In genomic region chr5:154265197-154265578, GRCh38 we compare ENCODE assay signal across 22 cellular contexts.
"Had no signal": no experiment of that assay in that cellular context is flagged by ENCODE, and none has a peak within 500 bp of the region (broad histone marks: within the 10 kb centered on the region; RNA-seq: fewer than 3 reads in every experiment).

No MANE protein-coding gene starts in this region.

- H3K27ac Mint-ChIP-seq: stimulated activated naive CD8-positive, alpha-beta T cell treated with anti-CD3 and anti-CD28 coated beads, Interleukin-15, amount 100 ng/mL, for 72 hours had no signal

- H3K27me3 Mint-ChIP-seq: stimulated activated naive CD8-positive, alpha-beta T cell treated with anti-CD3 and anti-CD28 coated beads, Interleukin-15, amount 100 ng/mL, for 72 hours had no signal

- DNase-seq: cerebellar nuclear complex; cortex of kidney; foreskin fibroblast; gastrocnemius medialis; head of caudate nucleus; left cardiac atrium; left lung; lower lobe of right lung; occipital lobe; ovary; posterior cingulate gyrus; psoas muscle; right cardiac atrium; spleen; stimulated activated CD4-positive, alpha-beta T cell treated with anti-CD3 and anti-CD28 coated beads, Interleukin-2, amount 100 ng/mL, for 48 hours; stimulated activated CD8-positive, alpha-beta memory T cell treated with anti-CD3 and anti-CD28 coated beads, Interleukin-4, amount 100 ng/mL, for 48 hours; stimulated activated naive CD4-positive, alpha-beta T cell; stimulated activated naive CD8-positive, alpha-beta T cell treated with anti-CD3 and anti-CD28 coated beads, Interleukin-15, amount 100 ng/mL, for 72 hours; transverse colon had no signal

- H3K4me3 Mint-ChIP-seq: nephron; stimulated activated naive CD8-positive, alpha-beta T cell treated with anti-CD3 and anti-CD28 coated beads, Interleukin-15, amount 100 ng/mL, for 72 hours had no signal

- ATAC-seq: gastrocnemius medialis; left lung; lower lobe of right lung; psoas muscle; stimulated activated naive CD8-positive, alpha-beta T cell treated with anti-CD3 and anti-CD28 coated beads, Interleukin-15, amount 100 ng/mL, for 72 hours had no signal

- H3K27ac ChIP-seq: gastrocnemius medialis, lower lobe of right lung, ovary, psoas muscle, skin epidermis, spleen, suprapubic skin, transverse colon had no signal

- H3K4me1 ChIP-seq: left lung, psoas muscle had no signal

- H3K9me3 Mint-ChIP-seq: nephron; stimulated activated naive CD8-positive, alpha-beta T cell treated with anti-CD3 and anti-CD28 coated beads, Interleukin-15, amount 100 ng/mL, for 72 hours had no signal

- H3K36me3 ChIP-seq: gastrocnemius medialis, left lung, lower lobe of right lung, ovary, suprapubic skin, transverse colon had no signal

- H3K9me3 ChIP-seq: gastrocnemius medialis, left lung, lower lobe of right lung, ovary, psoas muscle, spleen, suprapubic skin, transverse colon had no signal

- H3K27me3 ChIP-seq: gastrocnemius medialis, left lung, ovary, spleen, suprapubic skin, transverse colon had no signal

- H3K4me1 Mint-ChIP-seq: stimulated activated naive CD8-positive, alpha-beta T cell treated with anti-CD3 and anti-CD28 coated beads, Interleukin-15, amount 100 ng/mL, for 72 hours had no signal

- H3K4me3 ChIP-seq: gastrocnemius medialis, left lung, lower lobe of right lung, ovary, psoas muscle, skin epidermis, spleen, suprapubic skin, transverse colon had no signal
